In the genomic region with DNA sequence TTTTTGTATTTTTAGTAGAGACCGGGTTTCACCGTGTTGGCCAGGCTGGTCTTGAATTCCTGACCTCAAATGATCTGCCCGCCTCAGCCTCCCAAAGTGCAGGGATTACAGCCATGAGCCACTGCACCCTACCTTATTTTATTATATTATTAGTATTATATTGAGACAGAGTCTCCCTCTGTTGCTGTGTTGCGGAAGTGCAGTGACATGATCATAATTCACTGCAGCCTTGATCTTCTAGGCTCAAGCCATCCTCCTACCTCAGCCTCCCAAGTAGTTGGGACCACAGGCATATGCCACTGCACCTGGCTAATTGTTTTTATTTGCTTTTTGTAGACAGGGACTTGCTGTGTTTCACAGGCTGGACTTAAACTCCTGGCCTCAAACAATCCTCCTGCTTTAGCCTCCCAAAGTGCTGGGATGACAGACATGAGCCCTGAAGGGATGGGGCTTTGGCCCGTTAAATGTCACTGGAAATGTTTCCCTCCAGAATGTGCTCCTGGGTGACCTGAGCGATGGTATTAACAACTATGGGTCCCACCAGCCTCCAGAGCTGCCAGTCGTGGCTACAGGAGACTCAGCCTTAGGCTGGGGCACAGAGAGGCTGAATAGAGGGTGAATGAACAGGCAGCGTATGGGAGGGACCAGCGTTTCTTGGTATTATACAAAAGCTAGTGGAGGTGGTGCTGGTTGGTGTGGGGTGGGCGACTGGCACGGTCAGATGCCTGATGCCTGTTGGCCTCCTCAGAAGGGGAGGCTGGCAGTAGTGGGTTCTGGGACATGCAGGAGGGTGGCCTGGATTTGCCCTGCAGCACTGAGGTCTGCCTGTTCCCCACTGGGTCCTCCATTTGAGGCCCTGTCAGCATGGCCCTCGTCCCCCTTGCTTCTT, we compare ENCODE assay signal across 9 cellular contexts. TPM values are rescaled to one million over a fixed set of nuclear protein-coding genes. Genes with fewer than 3 reads are reported as not detected.
DNase-seq lines count a peak whose midpoint lies in the region; ATAC-seq, FAIRE-seq and TF ChIP-seq lines count a peak whose summit lies in the region.
"Had no signal": no experiment of that assay in that cellular context is flagged by ENCODE, and none has a peak within 500 bp of the region (broad histone marks: within the 10 kb centered on the region; RNA-seq: fewer than 3 reads in every experiment).

No MANE protein-coding gene starts in this region.

- H3K9ac ChIP-seq in BLaER1, result peak overlapping the region; percentile 72
- no peak overlapping the region for H3K9ac ChIP-seq in adipocyte (ENCODE audit: low read length)

- H3K36me3 ChIP-seq in BLaER1 (0 out of 2 replicates have a peak, but pooled peaks cover 16% of the 10 kb centered on the region), adipocyte (ENCODE audit: control insufficient read depth, insufficient read depth, low read length, severe bottlenecking) (peaks cover 15% of the 10 kb centered on the region)

- H3K4me3 ChIP-seq in BLaER1 (peak overlapping the region; percentile 30; the same call in 1 of the 2 replicates), GM12875 (ENCODE audit: low read depth, low read length) (no peak overlapping the region), adipocyte (ENCODE audit: low read length) (no peak overlapping the region)

- H3K9me3 ChIP-seq in BLaER1, result no peaks in the 10 kb centered on the region
- H3K9me3 ChIP-seq in adipocyte (ENCODE audit: control insufficient read depth, low read length), result no peaks in the 10 kb centered on the region

- no peak for FAIRE-seq in urothelium cell line (lab: Jason Lieb, UNC)

- H4K20me1 ChIP-seq in BLaER1, result peaks cover 28% of the 10 kb centered on the region

- peak overlapping the region; percentile 94 for H3K4me2 ChIP-seq in BLaER1

- H3K27me3 ChIP-seq in BLaER1, result no peaks in the 10 kb centered on the region
- H3K27me3 ChIP-seq in adipocyte (replicated peaks; ENCODE audit: control insufficient read depth, insufficient read depth, low read length), result no peaks in the 10 kb centered on the region
- H3K27me3 ChIP-seq in layer of hippocampus (ENCODE audit: control insufficient read depth, insufficient read depth, low read length), result no peaks in the 10 kb centered on the region

- H3K27ac ChIP-seq in BLaER1, result peak overlapping the region; percentile 96
- peak overlapping the region; percentile 25 for H3K27ac ChIP-seq in layer of hippocampus (ENCODE audit: low read depth, low read length)

- intact Hi-C loops in head of caudate nucleus (cut with DNase I), result loop anchor here (10.0 kb wide), 1 partner anchor 57 kb away; a partner anchor contains a TSS

- DNase-seq in adipocyte (ENCODE audit: low read depth), result peak; percentile 31
- no peak for DNase-seq in urothelium cell line (ENCODE audit: low spot score)
- no peak for DNase-seq in head of caudate nucleus
- DNase-seq in mucosa of gallbladder (ENCODE audit: low spot score), result no peak
- DNase-seq: T-helper 9 cell had no signal

- peaks cover 100% of the 10 kb centered on the region for H3K4me1 ChIP-seq in BLaER1
- peaks cover 7% of the 10 kb centered on the region for H3K4me1 ChIP-seq in adipocyte (ENCODE audit: control insufficient read depth, insufficient read depth, low read length)

- TF ChIP-seq CTCF in GM12875 (IDR thresholded peaks at IDR 0.05; ENCODE audit: borderline replicate concordance, insufficient read depth, low read depth, low read length), result peak; percentile 13; the same call in 1 of the 2 replicates

- ATAC-seq in HG03095 (IDR thresholded peaks at IDR 0.05; ENCODE audit: unreplicated experiment), result no peak

RNA-seq across cellular contexts. Expression of a gene that starts 7.3 kb away (rescaled TPM):
- total RNA-seq in mucosa of gallbladder, result 39.4 TPM

RNA-seq across cellular contexts. Expression of a gene that starts 11.6 kb away (rescaled TPM):
- total RNA-seq in mucosa of gallbladder, result 44.3 TPM

RNA-seq across cellular contexts. Expression of a gene that starts 51.8 kb away (rescaled TPM):
- 38.2 TPM for total RNA-seq in mucosa of gallbladder
